In genomic region chr17:46023366-46023765, GRCh38 we compare ENCODE assay signal across 20 cellular contexts. TPM values are rescaled to one million over a fixed set of nuclear protein-coding genes. Genes with fewer than 3 reads are reported as not detected.
"Had no signal": no experiment of that assay in that cellular context is flagged by ENCODE, and none has a peak within 500 bp of the region (broad histone marks: within the 10 kb centered on the region; RNA-seq: fewer than 3 reads in every experiment).

No MANE protein-coding gene starts in this region.

RNA-seq across cellular contexts. Expression of gene STH, which starts 24.3 kb away (rescaled TPM):
- total RNA-seq: endothelial cell of umbilical vein, epithelial cell of proximal tubule, esophagus muscularis mucosa, fibroblast of lung, foreskin keratinocyte, gastroesophageal sphincter, heart right ventricle, left ventricle myocardium superior, lower lobe of right lung, mononuclear cell, osteocyte, renal cortical epithelial cell, right cardiac atrium, sigmoid colon, skeletal muscle tissue, suprapubic skin, transverse colon, ureter, vagina had no signal
- polyA plus RNA-seq: endothelial cell of umbilical vein, fibroblast of lung, foreskin keratinocyte, heart right ventricle, right cardiac atrium, sigmoid colon, thymus had no signal
